1 cellular context compared by ENCODE assay signal in genomic region chr1:204146309-204146708, GRCh38.
TF ChIP-seq lines count a peak whose summit lies in the region.

No MANE protein-coding gene starts in this region.

TF ChIP-seq in WTC11, 78 proteins besides CTCF, POLR2A, EP300 and RAD21 (continued from another document):
- TF ChIP-seq JAZF1 (CRISPR knock-in tag; IDR thresholded peaks at IDR 0.05) (no peak), STAT6 (CRISPR knock-in tag; conservative IDR thresholded peaks at IDR 0.05; ENCODE audit: low read depth) (no peak), ZNF532 (CRISPR knock-in tag; IDR thresholded peaks at IDR 0.05; ENCODE audit: borderline replicate concordance) (no peak), NFATC4 (CRISPR knock-in tag; IDR thresholded peaks at IDR 0.05) (no peak), ESRRA (CRISPR knock-in tag; IDR thresholded peaks at IDR 0.05; ENCODE audit: borderline replicate concordance) (no peak), ZNF423 (CRISPR knock-in tag; IDR thresholded peaks at IDR 0.05) (no peak)
